In genomic region chr15:95470529-95470928, GRCh38 we compare ENCODE assay signal across 19 cellular contexts.
DNase-seq lines count a peak whose midpoint lies in the region; ATAC-seq, FAIRE-seq and TF ChIP-seq lines count a peak whose summit lies in the region.
"Had no signal": no experiment of that assay in that cellular context is flagged by ENCODE, and none has a peak within 500 bp of the region (broad histone marks: within the 10 kb centered on the region; RNA-seq: fewer than 3 reads in every experiment).

No MANE protein-coding gene starts in this region.

- H3K36me3 ChIP-seq in right lobe of liver = no peaks in the 10 kb centered on the region
- no peaks in the 10 kb centered on the region for H3K36me3 ChIP-seq in HepG2 (replicated peaks in 1 of 2; ENCODE audit: control insufficient read depth in 1 of 2, insufficient read depth in 2 of 2, low read length in 2 of 2)
- H3K36me3 ChIP-seq in heart left ventricle = no peaks in the 10 kb centered on the region
- H3K36me3 ChIP-seq in uterus = no peaks in the 10 kb centered on the region
- H3K36me3 ChIP-seq in CD8-positive, alpha-beta T cell (ENCODE audit: insufficient read depth, low read length) = no peaks in the 10 kb centered on the region
- H3K36me3 ChIP-seq: BLaER1 treated with 17β-estradiol and CSF1 and Interleukin-3, amounts not matched to agents 10 nM and 100 nM had no signal

- POLR2A ChIA-PET in HepG2 (lab: Yijun Ruan, JAX) = no interaction called here
- POLR2A ChIA-PET in CD8-positive, alpha-beta T cell (lab: Charles Lee) = no interaction called here

- CTCF ChIA-PET in HepG2 (lab: Yijun Ruan, JAX; ENCODE audit: low intra/inter-chr PET ratio, low total read pairs) = no interaction called here
- CTCF ChIA-PET in CD8-positive, alpha-beta T cell (lab: Charles Lee) = interaction anchor here (0.7 to 1.2 kb wide), 2 partner anchors 16 to 162 kb away, joined by 3 to 4 read pairs; no protein-coding TSS in a partner anchor

- TF ChIP-seq CTCF in right lobe of liver (IDR thresholded peaks at IDR 0.05) (no peak), HepG2 (CRISPR knock-in tag; IDR thresholded peaks at IDR 0.05) (no peak), heart left ventricle (IDR thresholded peaks at IDR 0.05) (no peak), nephron progenitor cell (IDR thresholded peaks at IDR 0.05) (no peak), uterus (IDR thresholded peaks at IDR 0.05) (no peak)
- TF ChIP-seq CTCF in CD8-positive, alpha-beta T cell (IDR thresholded peaks at IDR 0.05) = no peak

- H3K27me3 ChIP-seq in right lobe of liver (no peaks in the 10 kb centered on the region), HepG2 (ENCODE audit: control insufficient read depth in 1 of 2, insufficient read depth in 2 of 2, low read length in 2 of 2) (no peaks in the 10 kb centered on the region), heart left ventricle (no peaks in the 10 kb centered on the region), uterus (no peaks in the 10 kb centered on the region)
- no peaks in the 10 kb centered on the region for H3K27me3 ChIP-seq in CD8-positive, alpha-beta T cell (ENCODE audit: insufficient read depth, low read length)

- H3K4me1 Mint-ChIP-seq in nephron progenitor cell = peaks cover 40% of the 10 kb centered on the region
- H3K4me1 Mint-ChIP-seq in CD8-positive, alpha-beta T cell (ENCODE audit: low read depth) = no peaks in the 10 kb centered on the region

- TF ChIP-seq RAD21 in HepG2 (CRISPR knock-in tag; IDR thresholded peaks at IDR 0.05) = no peak

- H3K27ac Mint-ChIP-seq in nephron progenitor cell = peak overlapping the region; percentile 19
- no peak overlapping the region for H3K27ac Mint-ChIP-seq in CD8-positive, alpha-beta T cell
- H3K27ac Mint-ChIP-seq: H9 had no signal

- TF ChIP-seq POLR2A in right lobe of liver (IDR thresholded peaks at IDR 0.05) (no peak), HepG2 (IDR thresholded peaks at IDR 0.05; ENCODE audit: insufficient read depth in 1 of 2, low read depth in 2 of 2, low read length in 2 of 2) (no peak), heart left ventricle (IDR thresholded peaks at IDR 0.05) (no peak), uterus (IDR thresholded peaks at IDR 0.05) (no peak)

- no peak for DNase-seq in right lobe of liver
- no peak for DNase-seq in HepG2 (ENCODE audit: low spot score)
- DNase-seq in heart left ventricle = no peak
- no peak for DNase-seq in nephron progenitor cell
- no peak for DNase-seq in uterus
- DNase-seq in G401 (ENCODE audit: low spot score) = no peak
- DNase-seq in CD8-positive, alpha-beta T cell = no peak
- no peak for DNase-seq in kidney glomerular epithelial cell (lab: John Stamatoyannopoulos, UW)
- DNase-seq: 8988T, EL, H9, IMR-90, Kasumi-1, NCI-H1930, NCI-H2171, NCI-H446 treated with DMSO at 0.1 percent for 48 hours, NCI-H748 treated with DMSO at 0.1 percent for 48 hours had no signal

- intact Hi-C loops in right lobe of liver (cut with DNase I) = no loop called here
- intact Hi-C loops in HepG2 (cut with micrococcal nuclease; ENCODE audit: unreplicated experiment) = no loop called here
- intact Hi-C loops in heart left ventricle (cut with DNase I) = loop anchor here in 1 of 10 donors (10.0 kb wide), 1 partner anchor 374 kb away; no protein-coding TSS in a partner anchor
- intact Hi-C loops in uterus (cut with DNase I; ENCODE audit: low total_unique reads) = no loop called here
- intact Hi-C loops in CD8-positive, alpha-beta T cell (cut with DNase I, micrococcal nuclease) = no loop called here

- H2AFZ ChIP-seq in HepG2 (ENCODE audit: low read length) = no peak overlapping the region

- H3K4me2 ChIP-seq in HepG2 (ENCODE audit: low read depth, low read length) = no peak overlapping the region
- H3K4me2 ChIP-seq: BLaER1 treated with 17β-estradiol and CSF1 and Interleukin-3, amounts not matched to agents 10 nM and 100 nM had no signal

- no peak for FAIRE-seq in HepG2 (lab: Jason Lieb, UNC)

- H3K4me3 ChIP-seq in right lobe of liver (no peak overlapping the region), HepG2 (replicated peaks in 1 of 3; ENCODE audit: insufficient read depth in 1 of 3, low read depth in 2 of 3, low read length in 3 of 3) (no peak overlapping the region), heart left ventricle (no peak overlapping the region), uterus (no peak overlapping the region)
- H3K4me3 ChIP-seq in CD8-positive, alpha-beta T cell (ENCODE audit: low read depth, low read length) = no peak overlapping the region
- H3K4me3 ChIP-seq: BLaER1 treated with 17β-estradiol and CSF1 and Interleukin-3, amounts not matched to agents 10 nM and 100 nM had no signal

- H3K4me3 Mint-ChIP-seq in nephron progenitor cell = no peak overlapping the region
- no peak overlapping the region for H3K4me3 Mint-ChIP-seq in CD8-positive, alpha-beta T cell
- H3K4me3 Mint-ChIP-seq: H9 had no signal

- no peak for ATAC-seq in right lobe of liver
- ATAC-seq in HepG2 = no peak
- ATAC-seq in heart left ventricle = peak in 2 of 4 donors; percentile 26 to 62
- ATAC-seq in CD8-positive, alpha-beta T cell = no peak
- ATAC-seq: Panc1 had no signal

- H3K79me2 ChIP-seq in HepG2 (ENCODE audit: insufficient read depth, low read length) = no peaks in the 10 kb centered on the region

- BruUV-seq in HepG2 (replicated peaks; lab: Mats Ljungman, UMichigan) = no TSS peak

- H3K9ac ChIP-seq in HepG2 (ENCODE audit: insufficient read depth, low read depth, low read length) = no peak overlapping the region
- H3K9ac ChIP-seq: BLaER1 treated with 17β-estradiol and CSF1 and Interleukin-3, amounts not matched to agents 10 nM and 100 nM had no signal

- no peaks in the 10 kb centered on the region for H3K4me1 ChIP-seq in right lobe of liver
- H3K4me1 ChIP-seq in HepG2 (ENCODE audit: insufficient read depth, low read length) = no peaks in the 10 kb centered on the region
- H3K4me1 ChIP-seq in heart left ventricle = peaks cover 0 to 36% (median 11%) of the 10 kb centered on the region in 12 donors
- H3K4me1 ChIP-seq in uterus = peaks cover 0 to 11% of the 10 kb centered on the region in 2 donors
- no peaks in the 10 kb centered on the region for H3K4me1 ChIP-seq in CD8-positive, alpha-beta T cell (ENCODE audit: insufficient read depth, low read length)
- H3K4me1 ChIP-seq: BLaER1 treated with 17β-estradiol and CSF1 and Interleukin-3, amounts not matched to agents 10 nM and 100 nM had no signal

- no peak for TF ChIP-seq EP300 in HepG2 (IDR thresholded peaks at IDR 0.05; ENCODE audit: low read depth in 2 of 2, low read length in 2 of 2)
- TF ChIP-seq EP300 in HepG2 (CRISPR knock-in tag; IDR thresholded peaks at IDR 0.05; ENCODE audit: borderline replicate concordance) = no peak

- H3K27me3 Mint-ChIP-seq in nephron progenitor cell (ENCODE audit: low read depth, poor library complexity) = no peaks in the 10 kb centered on the region
- peaks cover 12% of the 10 kb centered on the region for H3K27me3 Mint-ChIP-seq in CD8-positive, alpha-beta T cell (ENCODE audit: low read depth)

- H3K27ac ChIP-seq in right lobe of liver (peak overlapping the region in 2 of 3 donors; percentile 6 to 21), HepG2 (ENCODE audit: extremely low read length, insufficient read depth, low read length) (no peak overlapping the region), heart left ventricle (peak overlapping the region in 11 of 12 donors; percentile 6 to 72 (median 48)), uterus (peak overlapping the region; percentile 29 to 60)
- H3K27ac ChIP-seq in CD8-positive, alpha-beta T cell (ENCODE audit: low read depth, low read length) = no peak overlapping the region
- H3K27ac ChIP-seq: BLaER1 treated with 17β-estradiol and CSF1 and Interleukin-3, amounts not matched to agents 10 nM and 100 nM had no signal

- H3K9me3 Mint-ChIP-seq in nephron progenitor cell = no peaks in the 10 kb centered on the region
- H3K9me3 Mint-ChIP-seq in CD8-positive, alpha-beta T cell = no peaks in the 10 kb centered on the region
- H3K9me3 Mint-ChIP-seq: H9 had no signal

- no peaks in the 10 kb centered on the region for H3K9me3 ChIP-seq in right lobe of liver
- H3K9me3 ChIP-seq in HepG2 (ENCODE audit: low read length) = peaks cover 75% of the 10 kb centered on the region
- H3K9me3 ChIP-seq in heart left ventricle = no peaks in the 10 kb centered on the region
- no peaks in the 10 kb centered on the region for H3K9me3 ChIP-seq in uterus
- no peaks in the 10 kb centered on the region for H3K9me3 ChIP-seq in CD8-positive, alpha-beta T cell (ENCODE audit: low read length)
- H3K9me3 ChIP-seq: BLaER1 treated with 17β-estradiol and CSF1 and Interleukin-3, amounts not matched to agents 10 nM and 100 nM had no signal

- in situ Hi-C loops in HepG2 (cut with HindIII; ENCODE audit: extremely low pct_ligation_motif_present, low pct_unique_long_range_greater_than_20kb) = no loop called here
- in situ Hi-C loops in G401 (cut with HindIII; ENCODE audit: low sequenced_read_pairs) = no loop called here

- WGBS in right lobe of liver (ENCODE audit: insufficient coverage, low coverage, low lambda C conversion rate, missing lambda C conversion rate) = 26% methylated on average over 3 of the region's 3 CpGs
- 23% methylated on average over 3 of the region's 3 CpGs for WGBS in HepG2 (ENCODE audit: low lambda C conversion rate)
- WGBS in heart left ventricle, 4 donors = 24 to 32% (median 27%) methylated on average over 3 of the region's 3 CpGs

- no peaks in the 10 kb centered on the region for H4K20me1 ChIP-seq in HepG2 (ENCODE audit: insufficient read depth, low read length)
- H4K20me1 ChIP-seq: BLaER1 treated with 17β-estradiol and CSF1 and Interleukin-3, amounts not matched to agents 10 nM and 100 nM had no signal

- no peaks in the 10 kb centered on the region for H3K36me3 Mint-ChIP-seq in nephron progenitor cell (ENCODE audit: low read depth)
- H3K36me3 Mint-ChIP-seq in CD8-positive, alpha-beta T cell = no peaks in the 10 kb centered on the region

TF ChIP-seq in HepG2, 621 proteins besides CTCF, POLR2A, EP300 and RAD21:
- TF ChIP-seq ZNF703 (CRISPR knock-in tag; IDR thresholded peaks at IDR 0.05; ENCODE audit: borderline replicate concordance) = no peak

Comparison
In these comparisons a context has a peak if more than half of its experiments do, and no peak if none do; other contexts are left out.
1. H3K27ac ChIP-seq: peak in right lobe of liver (2 of 3), heart left ventricle (11 of 12) and uterus (2 of 2); none in HepG2 (single experiment) and CD8-positive, alpha-beta T cell (single experiment).